In the genomic region with DNA sequence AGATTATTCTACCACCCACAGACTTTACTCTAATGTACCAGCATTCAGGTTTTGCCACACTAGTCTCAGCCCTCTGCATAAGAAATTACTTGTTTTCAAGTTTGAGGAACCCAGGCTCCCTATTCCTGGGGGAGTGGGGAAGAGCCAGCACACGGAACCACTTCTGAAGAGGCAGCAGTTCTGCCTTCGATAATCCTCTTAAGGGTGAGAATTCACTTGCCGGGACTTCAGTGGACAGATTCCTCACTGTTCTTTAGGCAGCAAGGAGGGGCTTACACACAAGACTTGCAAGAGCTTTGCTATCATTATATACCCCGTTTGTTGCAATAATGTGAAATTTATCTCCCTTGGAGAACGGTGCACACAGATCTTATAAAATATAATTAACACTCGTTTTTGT, we compare ENCODE assay signal across 10 cellular contexts.
"Had no signal": no experiment of that assay in that cellular context is flagged by ENCODE, and none has a peak within 500 bp of the region (broad histone marks: within the 10 kb centered on the region; RNA-seq: fewer than 3 reads in every experiment).

No MANE protein-coding gene starts in this region.

- H3K4me1 Mint-ChIP-seq: GM23338, IgD-negative memory B cell had no signal

- H3K36me3 ChIP-seq: HAP-1 had no signal

- H3K27ac Mint-ChIP-seq: GM23338, HFFc6, IgD-negative memory B cell had no signal

- H3K4me3 Mint-ChIP-seq: GM23338, HFFc6 had no signal

- H3K4me2 ChIP-seq: GM23338, KMS-11 had no signal

- H3K4me1 ChIP-seq: HAP-1 had no signal

- H2AFZ ChIP-seq: GM23338 had no signal

- H3K9me3 ChIP-seq: HAP-1 had no signal

- H3K27me3 Mint-ChIP-seq: IgD-negative memory B cell had no signal

- ATAC-seq: GM23338, HCT116, HepG2 had no signal

- FAIRE-seq: HepG2 had no signal

- H3K4me3 ChIP-seq: GM23338, HAP-1 had no signal

- H3K9ac ChIP-seq: KMS-11 had no signal

- H3K9me3 Mint-ChIP-seq: GM23338, HFFc6, IgD-negative memory B cell had no signal

- H3K27ac ChIP-seq: HL-60, KMS-11 had no signal

- DNase-seq: H7, HFFc6, KBM-7 had no signal
